ENCODE assay signal across 17 cellular contexts in the genomic region with DNA sequence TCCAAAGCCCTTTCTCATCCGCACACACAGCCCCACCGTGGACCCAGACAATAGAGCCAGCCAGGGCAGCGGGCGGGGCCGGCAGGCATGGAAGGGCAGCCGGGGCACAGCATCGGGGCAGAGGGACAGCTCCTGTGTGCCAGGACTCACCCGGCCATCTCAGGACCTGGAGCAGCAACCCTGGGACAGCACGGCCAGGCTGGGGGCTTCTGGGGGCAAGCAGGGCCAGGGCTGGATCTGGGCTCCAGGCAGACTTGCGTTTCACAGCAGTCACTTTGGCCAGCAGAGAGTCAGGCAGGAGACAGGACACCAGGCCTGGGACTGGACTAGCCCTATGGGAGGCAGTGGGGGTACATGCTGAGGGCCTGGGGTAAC. TPM values are rescaled to one million over a fixed set of nuclear protein-coding genes. Genes with fewer than 3 reads are reported as not detected.
DNase-seq lines count a peak whose midpoint lies in the region; ATAC-seq and TF ChIP-seq lines count a peak whose summit lies in the region.
"Had no signal": no experiment of that assay in that cellular context is flagged by ENCODE, and none has a peak within 500 bp of the region (broad histone marks: within the 10 kb centered on the region; RNA-seq: fewer than 3 reads in every experiment).

No MANE protein-coding gene starts in this region.

- H2AFZ ChIP-seq in neuronal stem cell (ENCODE audit: low read length) (no peak overlapping the region), Karpas-422 (ENCODE audit: low read length) (no peak overlapping the region)
- H2AFZ ChIP-seq: GM23248 had no signal

- H4K91ac ChIP-seq in neuronal stem cell (ENCODE audit: low read depth, low read length, poor library complexity), result no peak overlapping the region

- H3K27me3 ChIP-seq in neuronal stem cell (ENCODE audit: control insufficient read depth in 3 of 3, insufficient read depth in 3 of 3, low read depth in 1 of 3, low read length in 3 of 3) (peaks cover 0 to 17% (median 0%) of the 10 kb centered on the region in 3 experiments), Karpas-422 (ENCODE audit: low read length) (no peaks in the 10 kb centered on the region), BE2C (no peaks in the 10 kb centered on the region)
- H3K27me3 ChIP-seq: BLaER1 treated with 17β-estradiol and CSF1 and Interleukin-3, amounts not matched to agents 10 nM and 100 nM had no signal

- H3K79me2 ChIP-seq in Karpas-422 (ENCODE audit: low read length), result no peaks in the 10 kb centered on the region

- peak overlapping the region; percentile 90 for H3K18ac ChIP-seq in neuronal stem cell (ENCODE audit: low read length)

- peaks cover 0 to 2% of the 10 kb centered on the region in 2 donors for H3K4me1 ChIP-seq in neuronal stem cell (ENCODE audit: control insufficient read depth in 2 of 2, insufficient read depth in 1 of 2, low read depth in 1 of 2, low read length in 2 of 2)
- no peaks in the 10 kb centered on the region for H3K4me1 ChIP-seq in Karpas-422 (ENCODE audit: low read length)
- H3K4me1 ChIP-seq in BE2C, result no peaks in the 10 kb centered on the region

- peak overlapping the region; percentile 96 for H2AK5ac ChIP-seq in neuronal stem cell (ENCODE audit: low read depth, low read length)

- DNase-seq in Right ventricle myocardium inferior (ENCODE audit: missing footprints) (peak; percentile 62), Right ventricle myocardium superior (no peak), chondrocyte (ENCODE audit: low spot score) (peak; percentile 88), neuronal stem cell (ENCODE audit: low spot score) (no peak), Karpas-422 (no peak), BE2C (no peak)
- DNase-seq in stimulated activated naive CD8-positive, alpha-beta T cell treated with anti-CD3 and anti-CD28 coated beads, Interleukin-15, amount 100 ng/mL, for 72 hours, result no peak
- DNase-seq in stimulated activated naive CD8-positive, alpha-beta T cell treated with anti-CD3 and anti-CD28 coated beads, Interleukin-15, Interleukin-2, amounts not matched to agents 100 U/mL and 50 U/mL, for 24 hours, result no peak
- DNase-seq: 8988T; CD8-positive, alpha-beta memory T cell; COR-L47; DMS 273 treated with DMSO at 0.1 percent for 48 hours; DMS53; GM23248; HCEC 1CT had no signal

- H3K9me2 ChIP-seq in Karpas-422 (replicated peaks; ENCODE audit: insufficient read depth, low read length), result no peaks in the 10 kb centered on the region

- WGBS in neuronal stem cell (ENCODE audit: extremely low coverage in 2 of 2, insufficient read length in 2 of 2, insufficient replicate concordance in 1 of 2), 2 donors, result no CpG with 5 or more reads among the region's 10 CpGs

- no peak for ATAC-seq in Right ventricle myocardium inferior
- no peak for ATAC-seq in Right ventricle myocardium superior (ENCODE audit: poor library complexity)
- ATAC-seq in stimulated activated naive CD8-positive, alpha-beta T cell treated with anti-CD3 and anti-CD28 coated beads, Interleukin-15, amount 100 ng/mL, for 72 hours, result peak; percentile 4
- ATAC-seq in stimulated activated naive CD8-positive, alpha-beta T cell treated with anti-CD3 and anti-CD28 coated beads, Interleukin-15, Interleukin-2, amounts not matched to agents 100 U/mL and 50 U/mL, for 24 hours, result no peak
- ATAC-seq: K562 had no signal

- TF ChIP-seq CTCF in chondrocyte (IDR thresholded peaks at IDR 0.05) (no peak), BE2C (IDR thresholded peaks at IDR 0.05; ENCODE audit: low read depth, low read length) (no peak)

- peak overlapping the region; percentile 65 for H3K23ac ChIP-seq in neuronal stem cell (ENCODE audit: low read depth, low read length, poor library complexity)

- H3K14ac ChIP-seq in neuronal stem cell (ENCODE audit: low read length), result peak overlapping the region; percentile 56

- no peak overlapping the region for H3K27ac ChIP-seq in neuronal stem cell (replicated peaks; ENCODE audit: low read length)
- H3K27ac ChIP-seq in Karpas-422 (ENCODE audit: low read length), result no peak overlapping the region
- H3K27ac ChIP-seq: BLaER1 treated with 17β-estradiol and CSF1 and Interleukin-3, amounts not matched to agents 10 nM and 100 nM; GM23248 had no signal

- H3K4me2 ChIP-seq in neuronal stem cell (ENCODE audit: insufficient read depth, low read length, poor library complexity, severe bottlenecking) (peak overlapping the region; percentile 18), Karpas-422 (ENCODE audit: low read depth, low read length, poor library complexity, severe bottlenecking) (no peak overlapping the region)
- H3K4me2 ChIP-seq: BLaER1 treated with 17β-estradiol and CSF1 and Interleukin-3, amounts not matched to agents 10 nM and 100 nM had no signal

- H3K36me3 ChIP-seq in neuronal stem cell (replicated peaks in 1 of 2; ENCODE audit: control insufficient read depth in 2 of 2, insufficient read depth in 2 of 2, low read length in 2 of 2) (no peaks in the 10 kb centered on the region), Karpas-422 (ENCODE audit: insufficient read depth, low read length) (no peaks in the 10 kb centered on the region), BE2C (no peaks in the 10 kb centered on the region)
- H3K36me3 ChIP-seq: BLaER1 treated with 17β-estradiol and CSF1 and Interleukin-3, amounts not matched to agents 10 nM and 100 nM had no signal

- peak overlapping the region; percentile 44 for H3K9ac ChIP-seq in neuronal stem cell (ENCODE audit: low read depth, low read length, poor library complexity)
- no peak overlapping the region for H3K9ac ChIP-seq in Karpas-422 (ENCODE audit: low read length)
- H3K9ac ChIP-seq: BLaER1 treated with 17β-estradiol and CSF1 and Interleukin-3, amounts not matched to agents 10 nM and 100 nM; GM23248 had no signal

- H2BK15ac ChIP-seq in neuronal stem cell (ENCODE audit: low read length), result peak overlapping the region; percentile 37

- H3K9me3 ChIP-seq in neuronal stem cell (replicated peaks in 1 of 2; ENCODE audit: control insufficient read depth in 2 of 2, insufficient read depth in 1 of 2, low read depth in 1 of 2, low read length in 2 of 2) (no peaks in the 10 kb centered on the region), Karpas-422 (ENCODE audit: low read length) (no peaks in the 10 kb centered on the region), BE2C (no peaks in the 10 kb centered on the region)
- H3K9me3 ChIP-seq: BLaER1 treated with 17β-estradiol and CSF1 and Interleukin-3, amounts not matched to agents 10 nM and 100 nM had no signal

- H3K4me3 ChIP-seq in neuronal stem cell (ENCODE audit: low read length in 2 of 2) (no peak overlapping the region), Karpas-422 (ENCODE audit: low read length) (no peak overlapping the region), BE2C (ENCODE audit: low read depth, low read length) (no peak overlapping the region)
- H3K4me3 ChIP-seq: BLaER1 treated with 17β-estradiol and CSF1 and Interleukin-3, amounts not matched to agents 10 nM and 100 nM; GM23248; K562 had no signal

- H4K8ac ChIP-seq in neuronal stem cell (ENCODE audit: low read depth, low read length), result no peak overlapping the region

- no peaks in the 10 kb centered on the region for H3K36me3 Mint-ChIP-seq in chondrocyte (ENCODE audit: low read depth)
- H3K36me3 Mint-ChIP-seq: CD8-positive, alpha-beta memory T cell had no signal

- no peak overlapping the region for H3K4ac ChIP-seq in neuronal stem cell (ENCODE audit: low read length)

- no peak overlapping the region for H2BK120ac ChIP-seq in neuronal stem cell (ENCODE audit: low read depth, low read length)

- intact Hi-C loops in Right ventricle myocardium inferior (cut with DNase I), result no loop called here
- intact Hi-C loops in Right ventricle myocardium superior (cut with DNase I), result no loop called here

- H2BK12ac ChIP-seq in neuronal stem cell (ENCODE audit: low read length), result no peak overlapping the region

- H4K20me1 ChIP-seq in Karpas-422 (ENCODE audit: insufficient read depth, low read depth, low read length), result no peaks in the 10 kb centered on the region

- H3K9me3 Mint-ChIP-seq in stimulated activated naive CD8-positive, alpha-beta T cell treated with anti-CD3 and anti-CD28 coated beads, Interleukin-15, amount 100 ng/mL, for 72 hours, result no peaks in the 10 kb centered on the region
- H3K9me3 Mint-ChIP-seq in chondrocyte (ENCODE audit: low read depth), result no peaks in the 10 kb centered on the region
- H3K9me3 Mint-ChIP-seq: CD8-positive, alpha-beta memory T cell had no signal

- peaks cover 5% of the 10 kb centered on the region for H3K4me1 Mint-ChIP-seq in stimulated activated naive CD8-positive, alpha-beta T cell treated with anti-CD3 and anti-CD28 coated beads, Interleukin-15, amount 100 ng/mL, for 72 hours
- no peaks in the 10 kb centered on the region for H3K4me1 Mint-ChIP-seq in chondrocyte (ENCODE audit: low read depth)
- H3K4me1 Mint-ChIP-seq: CD8-positive, alpha-beta memory T cell had no signal

- no peaks in the 10 kb centered on the region for H3K27me3 Mint-ChIP-seq in stimulated activated naive CD8-positive, alpha-beta T cell treated with anti-CD3 and anti-CD28 coated beads, Interleukin-15, amount 100 ng/mL, for 72 hours
- peaks cover 4% of the 10 kb centered on the region for H3K27me3 Mint-ChIP-seq in chondrocyte (ENCODE audit: low read depth)

- H3K79me1 ChIP-seq in neuronal stem cell (ENCODE audit: low read depth, low read length), result peaks cover 2% of the 10 kb centered on the region

- H2BK5ac ChIP-seq in neuronal stem cell (ENCODE audit: low read length), result no peak overlapping the region

- no peak overlapping the region for H3K27ac Mint-ChIP-seq in stimulated activated naive CD8-positive, alpha-beta T cell treated with anti-CD3 and anti-CD28 coated beads, Interleukin-15, amount 100 ng/mL, for 72 hours
- H3K27ac Mint-ChIP-seq in chondrocyte (ENCODE audit: unreplicated experiment), result no peak overlapping the region
- H3K27ac Mint-ChIP-seq: CD8-positive, alpha-beta memory T cell had no signal

- no peak overlapping the region for H3K4me3 Mint-ChIP-seq in stimulated activated naive CD8-positive, alpha-beta T cell treated with anti-CD3 and anti-CD28 coated beads, Interleukin-15, amount 100 ng/mL, for 72 hours
- H3K4me3 Mint-ChIP-seq in chondrocyte (ENCODE audit: unreplicated experiment), result no peak overlapping the region
- H3K4me3 Mint-ChIP-seq: CD8-positive, alpha-beta memory T cell had no signal

RNA-seq across cellular contexts. Expression of gene ANO7, which starts 15.5 kb away (rescaled TPM):
- 0.81 TPM for total RNA-seq in Right ventricle myocardium inferior
- total RNA-seq in Right ventricle myocardium superior, result 0.35 TPM
- total RNA-seq in chondrocyte, result 0.48 to 2.2 TPM (median 1.5 TPM) in 3 replicates
- 1.3 TPM for polyA plus RNA-seq in neuronal stem cell (2013, experiment 1 of 2)
- 1.4 TPM for polyA plus RNA-seq in neuronal stem cell (2013, experiment 2 of 2)
- 0.14 and 0.19 TPM in 2 replicates for total RNA-seq in Karpas-422 (2014; rRNA removed; shearing (Covaris generic); ENCODE audit: low replicate concordance)
- 2.3 TPM for polyA plus RNA-seq in BE2C (2012; ENCODE audit: insufficient read depth, insufficient read length, low read depth)
- polyA plus RNA-seq: CD8-positive, alpha-beta memory T cell had no signal

RNA-seq across cellular contexts. Expression of gene PPP1R7, which starts 53.7 kb away (rescaled TPM):
- total RNA-seq in Right ventricle myocardium inferior (66.6 TPM), Right ventricle myocardium superior (66.0 TPM), chondrocyte (43.1 to 54.2 TPM (median 44.3 TPM) in 3 replicates)
- 36.4 TPM for polyA plus RNA-seq in neuronal stem cell (2013, experiment 1 of 2)
- polyA plus RNA-seq in neuronal stem cell (2013, experiment 2 of 2), result 38.0 TPM
- 39.5 and 54.4 TPM in 2 replicates for total RNA-seq in Karpas-422 (2014; rRNA removed; shearing (Covaris generic); ENCODE audit: low replicate concordance)
- 185 TPM for polyA plus RNA-seq in BE2C (2012; ENCODE audit: insufficient read depth, insufficient read length, low read depth)

RNA-seq across cellular contexts. Expression of gene PASK, which starts 54.7 kb away (rescaled TPM):
- total RNA-seq in Right ventricle myocardium inferior, result 1.4 TPM
- total RNA-seq in Right ventricle myocardium superior, result 3.2 TPM
- total RNA-seq in chondrocyte, result 4.4 to 13.8 TPM (median 4.5 TPM) in 3 replicates
- polyA plus RNA-seq in neuronal stem cell (2013, experiment 1 of 2), result 11.4 TPM
- polyA plus RNA-seq in neuronal stem cell (2013, experiment 2 of 2), result 10.5 TPM
- 17.0 and 23.9 TPM in 2 replicates for total RNA-seq in Karpas-422 (2014; rRNA removed; shearing (Covaris generic); ENCODE audit: low replicate concordance)
- 4.1 TPM for polyA plus RNA-seq in BE2C (2012; ENCODE audit: insufficient read depth, insufficient read length, low read depth)

Comparison
In these comparisons a context has a peak if more than half of its experiments do, and no peak if none do; other contexts are left out.
1. DNase-seq: peak in Right ventricle myocardium inferior (single experiment) and chondrocyte (single experiment); none in Right ventricle myocardium superior (single experiment), stimulated activated naive CD8-positive, alpha-beta T cell treated with anti-CD3 and anti-CD28 coated beads, Interleukin-15, amount 100 ng/mL, for 72 hours (0 of 2), stimulated activated naive CD8-positive, alpha-beta T cell treated with anti-CD3 and anti-CD28 coated beads, Interleukin-15, Interleukin-2, amounts not matched to agents 100 U/mL and 50 U/mL, for 24 hours (single experiment), neuronal stem cell (single experiment), Karpas-422 (single experiment) and BE2C (single experiment).